21 cellular contexts compared by ENCODE assay signal in the genomic region with DNA sequence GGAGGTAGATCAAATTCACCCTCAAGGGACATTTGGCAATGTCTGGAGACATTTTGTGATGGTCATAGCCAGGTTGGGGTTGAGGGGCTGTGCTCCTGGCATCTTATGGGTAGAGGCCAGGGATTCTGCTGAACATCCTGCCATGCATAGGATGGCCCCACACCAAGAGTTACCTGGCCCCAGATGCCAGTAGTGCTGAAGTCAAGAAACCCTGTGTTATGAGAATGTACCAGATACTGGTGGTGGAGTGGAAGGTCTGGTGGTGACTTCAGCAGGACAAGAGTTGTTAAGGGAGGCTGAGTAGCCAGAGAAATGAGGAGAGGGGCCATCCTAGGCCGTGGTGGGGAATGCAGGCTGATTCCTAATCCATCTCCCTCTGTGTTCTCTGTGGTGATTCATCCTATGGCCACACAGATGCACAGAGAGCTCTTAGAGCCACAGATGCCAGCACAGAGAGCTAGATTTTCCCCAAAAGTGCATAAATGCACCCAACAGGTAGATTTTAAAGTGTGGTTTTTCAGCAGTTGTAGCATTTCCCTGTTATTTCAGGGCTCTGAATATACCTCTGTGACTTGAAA. TPM values are rescaled to one million over a fixed set of nuclear protein-coding genes. Genes with fewer than 3 reads are reported as not detected.
DNase-seq lines count a peak whose midpoint lies in the region; ATAC-seq, FAIRE-seq and TF ChIP-seq lines count a peak whose summit lies in the region.
"Had no signal": no experiment of that assay in that cellular context is flagged by ENCODE, and none has a peak within 500 bp of the region (broad histone marks: within the 10 kb centered on the region; RNA-seq: fewer than 3 reads in every experiment).

No MANE protein-coding gene starts in this region.

- H3K36me3 Mint-ChIP-seq in CD4-positive, CD25-positive, alpha-beta regulatory T cell, result peaks cover 16% of the 10 kb centered on the region
- no peaks in the 10 kb centered on the region for H3K36me3 Mint-ChIP-seq in GM23338 (ENCODE audit: low read depth)

- intact Hi-C loops in GM12878 (cut with micrococcal nuclease; ENCODE audit: unreplicated experiment), result no loop called here
- intact Hi-C loops in left colon (cut with DNase I, micrococcal nuclease), result no loop called here
- intact Hi-C loops in cardiac septum (cut with DNase I), result no loop called here
- intact Hi-C loops in testis (cut with DNase I; ENCODE audit: low total_unique reads), result no loop called here

- no peak for ATAC-seq in CD4-positive, CD25-positive, alpha-beta regulatory T cell (ENCODE audit: low read depth in 2 of 2)
- peak; percentile 83 for ATAC-seq in GM23338
- ATAC-seq in GM12878, result peak; percentile 56
- ATAC-seq in left colon, result peak; percentile 8
- ATAC-seq: left lung had no signal

- FAIRE-seq in GM12878 (lab: Jason Lieb, UNC), result no peak

- H3K27ac Mint-ChIP-seq in CD4-positive, CD25-positive, alpha-beta regulatory T cell, result peak overlapping the region in 2 of 3 donors; percentile 18 to 72
- no peak overlapping the region for H3K27ac Mint-ChIP-seq in GM23338
- H3K27ac Mint-ChIP-seq: activated CD4-positive, alpha-beta T cell treated with anti-CD3 and anti-CD28 coated beads, Interleukin-2, amount 10 ng/mL, durations not matched to agents 7 days and 5 days; activated naive CD4-positive, alpha-beta T cell treated with anti-CD3 and anti-CD28 coated beads, Interleukin-2, amount 50 U/mL, for 72 hours had no signal

- H3K4me1 Mint-ChIP-seq in CD4-positive, CD25-positive, alpha-beta regulatory T cell, result peaks cover 33 to 69% (median 38%) of the 10 kb centered on the region in 4 donors
- peaks cover 38% of the 10 kb centered on the region for H3K4me1 Mint-ChIP-seq in GM23338

- in situ Hi-C loops in GM12878 (cut with MboI), result no loop called here

- no TSS peak for BruUV-seq in GM12878 (replicated peaks; lab: Mats Ljungman, UMichigan)

- 0% methylated on average over 1 of the region's 1 CpG for WGBS in GM12878 (ENCODE audit: insufficient coverage, insufficient replicate concordance, low lambda C conversion rate, missing lambda C conversion rate)
- WGBS in testis, 2 donors, result 60 to 75% methylated on average over 1 of the region's 1 CpG

- no peaks in the 10 kb centered on the region for H3K27me3 Mint-ChIP-seq in CD4-positive, CD25-positive, alpha-beta regulatory T cell
- H3K27me3 Mint-ChIP-seq in GM23338 (ENCODE audit: insufficient read depth, low read depth, poor library complexity), result peaks cover 11% of the 10 kb centered on the region
- H3K27me3 Mint-ChIP-seq: activated CD4-positive, alpha-beta T cell treated with anti-CD3 and anti-CD28 coated beads, Interleukin-2, amount 10 ng/mL, durations not matched to agents 7 days and 5 days had no signal

- TF ChIP-seq RAD21 in GM12878 (IDR thresholded peaks at IDR 0.05; ENCODE audit: insufficient read depth, low read depth, low read length), result no peak

- POLR2A ChIA-PET in GM12878 (lab: Charles Lee), result no interaction called here

- H3K27ac ChIP-seq in CD4-positive, CD25-positive, alpha-beta regulatory T cell (ENCODE audit: insufficient read depth, low read length, poor library complexity, severe bottlenecking), result no peak overlapping the region
- H3K27ac ChIP-seq in GM23338 (ENCODE audit: low read depth) (no peak overlapping the region), GM12878 (ENCODE audit: control insufficient read depth, insufficient read depth) (0 out of 2 replicates have a peak overlapping the region, but pooled peaks have one; percentile 26), testis (no peak overlapping the region)
- H3K27ac ChIP-seq: cardiac muscle cell, left lung, Peyer's patch had no signal

- peaks cover 10% of the 10 kb centered on the region for H3K4me1 ChIP-seq in CD4-positive, CD25-positive, alpha-beta regulatory T cell (ENCODE audit: control insufficient read depth, insufficient read depth, low read length, poor library complexity, severe bottlenecking)
- H3K4me1 ChIP-seq in GM23338 (ENCODE audit: insufficient read depth) (peaks cover 20% of the 10 kb centered on the region; the same call in 1 of the 2 replicates), GM12878 (ENCODE audit: control insufficient read depth, insufficient read depth, low read length) (peaks cover 18% of the 10 kb centered on the region), testis (no peaks in the 10 kb centered on the region)
- H3K4me1 ChIP-seq: left lung, Peyer's patch had no signal

- H3K9me3 ChIP-seq in CD4-positive, CD25-positive, alpha-beta regulatory T cell (ENCODE audit: control insufficient read depth in 2 of 2, low read length in 2 of 2), result no peaks in the 10 kb centered on the region
- H3K9me3 ChIP-seq in GM12878 (replicated peaks; ENCODE audit: control insufficient read depth, insufficient read depth, low read length) (peaks cover 3% of the 10 kb centered on the region), testis (no peaks in the 10 kb centered on the region)
- H3K9me3 ChIP-seq: Peyer's patch had no signal

- RAD21 ChIA-PET in GM12878 (lab: Charles Lee; ENCODE audit: unreplicated experiment), result interaction anchor here (1.0 to 1.4 kb wide), 3 partner anchors 18 to 42 kb away, joined by 3 read pairs; no protein-coding TSS in a partner anchor

- peaks cover 100% of the 10 kb centered on the region for H3K79me2 ChIP-seq in GM23338 (replicated peaks; ENCODE audit: insufficient read depth)
- H3K79me2 ChIP-seq in GM12878 (ENCODE audit: control insufficient read depth, insufficient read depth, low read length), result peaks cover 86% of the 10 kb centered on the region

- H3K9me2 ChIP-seq in GM23338 (ENCODE audit: insufficient read depth), result no peaks in the 10 kb centered on the region

- H3K36me3 ChIP-seq in CD4-positive, CD25-positive, alpha-beta regulatory T cell (ENCODE audit: control insufficient read depth, insufficient read depth, low read length), result no peaks in the 10 kb centered on the region
- H3K36me3 ChIP-seq in GM23338 (ENCODE audit: insufficient read depth) (no peaks in the 10 kb centered on the region), GM12878 (ENCODE audit: control insufficient read depth in 2 of 2, insufficient read depth in 2 of 2, low read length in 1 of 2) (peaks cover 0 to 3% of the 10 kb centered on the region in 2 experiments; a peak in 1 of 4 replicates), testis (ENCODE audit: low read depth, missing control alignments) (no peaks in the 10 kb centered on the region)
- H3K36me3 ChIP-seq: cardiac muscle cell, left lung, Peyer's patch had no signal

- H4K20me1 ChIP-seq in GM23338 (replicated peaks; ENCODE audit: insufficient read depth) (peaks cover 100% of the 10 kb centered on the region), GM12878 (ENCODE audit: control insufficient read depth, insufficient read depth) (no peaks in the 10 kb centered on the region; the same call in 1 of the 2 replicates)

- peak overlapping the region in 1 of 4 donors; percentile 8 for H3K4me3 Mint-ChIP-seq in CD4-positive, CD25-positive, alpha-beta regulatory T cell
- H3K4me3 Mint-ChIP-seq in GM23338, result no peak overlapping the region
- H3K4me3 Mint-ChIP-seq: activated CD4-positive, alpha-beta T cell treated with anti-CD3 and anti-CD28 coated beads, Interleukin-2, amount 10 ng/mL, durations not matched to agents 7 days and 5 days had no signal

- no peaks in the 10 kb centered on the region for H3F3A ChIP-seq in GM23338 (replicated peaks; ENCODE audit: low read depth)

- H3K9ac ChIP-seq in GM12878 (ENCODE audit: control insufficient read depth, insufficient read depth, low read length), result no peak overlapping the region

- H2AFZ ChIP-seq in GM23338 (no peak overlapping the region), GM12878 (ENCODE audit: control insufficient read depth, low read depth, low read length) (no peak overlapping the region)

- H3K4me2 ChIP-seq in GM23338 (no peak overlapping the region), GM12878 (ENCODE audit: control insufficient read depth, insufficient read depth) (0 out of 2 replicates have a peak overlapping the region, but pooled peaks have one; percentile 9)

- H3K27me3 ChIP-seq in CD4-positive, CD25-positive, alpha-beta regulatory T cell (ENCODE audit: control insufficient read depth, insufficient read depth, low read length), result no peaks in the 10 kb centered on the region
- H3K27me3 ChIP-seq in GM23338 (ENCODE audit: insufficient read depth), result no peaks in the 10 kb centered on the region
- H3K27me3 ChIP-seq in GM12878 (replicated peaks in 1 of 2; ENCODE audit: control insufficient read depth in 2 of 2, insufficient read depth in 2 of 2, low read length in 1 of 2), result no peaks in the 10 kb centered on the region
- no peaks in the 10 kb centered on the region for H3K27me3 ChIP-seq in testis
- H3K27me3 ChIP-seq: cardiac muscle cell, left lung, Peyer's patch had no signal

- DNase-seq in CD4-positive, CD25-positive, alpha-beta regulatory T cell, result no peak
- DNase-seq in GM23338 (ENCODE audit: low spot score), result no peak
- no peak for DNase-seq in GM12878 (ENCODE audit: low read depth, low spot score)
- no peak for DNase-seq in left colon
- DNase-seq in NCI-H187 treated with DMSO at 0.1 percent for 48 hours (lab: John Stamatoyannopoulos, UW), result no peak
- no peak for DNase-seq in cardiac septum (ENCODE audit: low spot score)
- no peak for DNase-seq in testis
- DNase-seq in superior temporal gyrus (ENCODE audit: extremely low spot score), result no peak
- DNase-seq: activated CD4-positive, alpha-beta T cell treated with anti-CD3 and anti-CD28 coated beads, Interleukin-2, amount 10 ng/mL, durations not matched to agents 7 days and 5 days; Calu3; effector CD4-positive, alpha-beta T cell; GOT3; hypothalamus; Karpas-422; left lung; NCI-H1417 treated with DMSO at 0.1 percent for 48 hours; Peyer's patch; stimulated activated CD4-positive, alpha-beta T cell treated with anti-CD3 and anti-CD28 coated beads, Interleukin-4, amount 100 ng/mL, for 24 hours had no signal

- SMC1A ChIA-PET in GM12878 (lab: Charles Lee; ENCODE audit: uncharacterized antibody, unreplicated experiment), result interaction anchor here (0.6 to 1.6 kb wide), 4 partner anchors 28 to 82 kb away, joined by 3 to 7 read pairs (median 4); no protein-coding TSS in a partner anchor

- no peak for TF ChIP-seq POLR2A in GM12878 (IDR thresholded peaks at IDR 0.05; ENCODE audit: low read depth, low read length)
- TF ChIP-seq POLR2A in testis (IDR thresholded peaks at IDR 0.05), result no peak

- TF ChIP-seq CTCF in GM23338 (conservative IDR thresholded peaks at IDR 0.05; ENCODE audit: low read depth in 2 of 2) (no peak), GM12878 (IDR thresholded peaks at IDR 0.05 in 2 of 3, conservative IDR thresholded peaks at IDR 0.05 in 1 of 3; ENCODE audit: control insufficient read depth in 2 of 3, extremely low read depth in 1 of 3, insufficient read depth in 1 of 3, low read depth in 3 of 3, low read length in 3 of 3) (no peak), testis (IDR thresholded peaks at IDR 0.05) (no peak)

- peaks cover 0 to 4% (median 0%) of the 10 kb centered on the region in 7 donors for H3K9me3 Mint-ChIP-seq in CD4-positive, CD25-positive, alpha-beta regulatory T cell
- no peaks in the 10 kb centered on the region for H3K9me3 Mint-ChIP-seq in GM23338
- H3K9me3 Mint-ChIP-seq: activated CD4-positive, alpha-beta T cell treated with anti-CD3 and anti-CD28 coated beads, Interleukin-2, amount 10 ng/mL, durations not matched to agents 7 days and 5 days had no signal

- CTCF ChIA-PET in GM12878 (lab: Yijun Ruan, JAX), result interaction anchor here (0.7 to 1.0 kb wide), 3 partner anchors 9 to 29 kb away, joined by 3 to 5 read pairs (median 4); no protein-coding TSS in a partner anchor

- no peak for TF ChIP-seq EP300 in GM12878 (IDR thresholded peaks at IDR 0.05; ENCODE audit: borderline replicate concordance in 1 of 2, control insufficient read depth in 1 of 2, low read depth in 2 of 2, low read length in 2 of 2)

- H3K4me3 ChIP-seq in CD4-positive, CD25-positive, alpha-beta regulatory T cell (ENCODE audit: low read depth, low read length), result no peak overlapping the region
- H3K4me3 ChIP-seq in GM23338 (no peak overlapping the region), GM12878 (no peak overlapping the region), testis (no peak overlapping the region)
- H3K4me3 ChIP-seq: cardiac muscle cell, left lung, Peyer's patch, skin epidermis had no signal

RNA-seq across cellular contexts. Expression of a gene that starts 43.6 kb away (rescaled TPM):
- total RNA-seq in CD4-positive, CD25-positive, alpha-beta regulatory T cell, result 27.0 TPM
- 1 to 10 TPM; 3.1 to 5.0 (median 4.0) TPM for polyA plus RNA-seq in CD4-positive, CD25-positive, alpha-beta regulatory T cell
- 123 and 128 TPM in 2 replicates for total RNA-seq in GM23338 (2014; rRNA removed; shearing (Covaris generic))
- polyA plus RNA-seq in GM23338 (2016; fragmentation: Nextera tagmentation; extraction: Ambion mirVana) (61.6 and 67.2 TPM in 2 replicates), GM12878 (2011; rRNA removed) (60.7 and 75.4 TPM in 2 replicates), GM12878 (2014; fragmentation: Illumina TruSeq; extraction: Trizol) (39.0 and 45.0 TPM in 2 replicates), GM12878 (2014; fragmentation: Nextera tagmentation; extraction: Ambion mirVana) (10 to 100 TPM; 11.2 to 15.3 TPM), GM12878 (2014; rRNA removed) (26.8 and 30.8 TPM in 2 replicates), GM12878 (2016; fragmentation: Nextera tagmentation; extraction: Ambion mirVana) (10 to 100 TPM in 1 of 2 experiments, 1 to 10 TPM in 1; 9.3 to 11.3 TPM), testis (ENCODE audit: insufficient read depth, low read depth, low replicate concordance) (26.8 TPM)
- total RNA-seq in GM12878 (2013; cell fraction: nucleolus; rRNA removed), result 88.3 and 101 TPM in 2 replicates
- total RNA-seq in GM12878 (2014; rRNA removed) (26.2 and 27.7 TPM in 2 replicates), GM12878 (2014; rRNA removed; fragmentation: Illumina TruSeq; extraction: Trizol) (53.0 and 53.7 TPM in 2 replicates), GM12878 (2021) (61.2 and 61.3 TPM in 2 replicates), left colon (10 to 100 TPM; 56.7 to 56.8 TPM), cardiac septum (36.3 TPM), testis (10 to 100 TPM; 46.3 to 72.8 TPM)
- polyA plus RNA-seq in GM12878 (2011; ENCODE audit: low read depth), result 10.0 TPM
- polyA plus RNA-seq in GM12878 (2011; cell fraction: cytosol; rRNA removed), result 30.0 and 34.2 TPM in 2 replicates
- 49.5 and 53.2 TPM in 2 replicates for polyA plus RNA-seq in GM12878 (2011; cell fraction: nucleus; rRNA removed)
- 13.4 and 16.6 TPM in 2 replicates for polyA plus RNA-seq in GM12878 (2012)
- polyA minus RNA-seq in GM12878 (2011; rRNA and poly(A)+ RNA removed), result 244 and 245 TPM in 2 replicates
- polyA minus RNA-seq in GM12878 (2011; cell fraction: cytosol; rRNA and poly(A)+ RNA removed), result 102 and 113 TPM in 2 replicates
- 33.6 and 50.4 TPM in 2 replicates for polyA minus RNA-seq in GM12878 (2011; cell fraction: nucleus; rRNA and poly(A)+ RNA removed)

Comparison
In these comparisons a context has a peak if more than half of its experiments do, and no peak if none do; other contexts are left out.
1. ATAC-seq: peak in GM23338 (single experiment), GM12878 (single experiment) and left colon (single experiment); none in CD4-positive, CD25-positive, alpha-beta regulatory T cell (0 of 2).